Comparison of ENCODE assay signal across 1 cellular context in genomic region chr10:69222157-69223027, GRCh38.
TF ChIP-seq lines count a peak whose summit lies in the region.

No MANE protein-coding gene starts in this region.

TF ChIP-seq in endothelial cell of umbilical vein, 7 proteins besides CTCF, POLR2A, EP300 and RAD21 (continued from another document):
- peak; percentile 14 for TF ChIP-seq FOS (IDR thresholded peaks at IDR 0.05; ENCODE audit: borderline replicate concordance, insufficient read depth, low read length)
